ENCODE assay signal across 16 cellular contexts in the genomic region with DNA sequence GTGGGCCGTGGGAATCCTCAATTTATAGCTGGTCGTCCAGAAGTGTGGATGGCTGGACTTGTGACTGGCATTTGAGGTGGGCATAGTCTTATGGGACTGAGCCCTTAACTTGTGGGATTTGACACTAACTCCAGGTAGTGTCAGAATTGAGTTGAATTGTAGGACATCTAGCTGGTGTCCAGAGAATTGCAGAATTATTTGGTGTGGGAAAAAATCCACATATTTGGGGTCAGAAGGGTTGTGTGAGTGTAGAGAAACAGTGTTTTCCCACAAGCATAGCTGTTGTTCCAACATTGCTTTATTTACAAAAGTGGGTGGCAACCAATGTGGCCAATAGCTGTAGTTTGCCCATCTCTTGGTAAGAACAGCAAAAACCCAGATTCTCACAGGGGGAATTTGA.
A peak's percentile ranks its signal among the peaks of the same experiment; 100 is the strongest.
DNase-seq lines count a peak whose midpoint lies in the region; ATAC-seq, FAIRE-seq and TF ChIP-seq lines count a peak whose summit lies in the region.
"Had no signal": no experiment of that assay in that cellular context is flagged by ENCODE, and none has a peak within 500 bp of the region (broad histone marks: within the 10 kb centered on the region; RNA-seq: fewer than 3 reads in every experiment).

No MANE protein-coding gene starts in this region.

- POLR2A ChIA-PET in AG04450 (lab: Yijun Ruan, JAX) = no interaction called here
- POLR2A ChIA-PET in HCT116 (lab: Charles Lee) = no interaction called here

- H3K4me1 ChIP-seq in HCT116 (ENCODE audit: control insufficient read depth in 1 of 2, insufficient read depth in 2 of 2, low read length in 2 of 2) = peaks cover 14 to 19% of the 10 kb centered on the region in 2 experiments; a peak in 3 of 4 replicates
- H3K4me1 ChIP-seq: ascending aorta, SJCRH30 had no signal

- H3K9ac ChIP-seq in HCT116 (ENCODE audit: low read length) = no peak overlapping the region

- intact Hi-C loops in HCT116 (cut with micrococcal nuclease) = no loop called here

- H3K27ac Mint-ChIP-seq in stimulated activated memory B cell treated with anti-CD40 and anti-IgM and Interleukin-4, amounts not matched to agents 10 μg/mL and 1 μg/mL and 100 μg/mL, for 72 hours = no peak overlapping the region
- H3K27ac Mint-ChIP-seq in activated T-cell treated with anti-CD3 and anti-CD28 coated beads, Interleukin-2, amount 50 U/mL, for 24 hours = no peak overlapping the region
- H3K27ac Mint-ChIP-seq: activated CD4-positive, alpha-beta memory T cell treated with anti-CD3 and anti-CD28 coated beads, Interleukin-2, amount 10 ng/mL, durations not matched to agents 7 days and 5 days; activated T-helper 2 cell treated with anti-CD3 and anti-CD28 coated beads, Interferon-gamma antibody, Interleukin-2, Interleukin-4, amounts not matched to agents 10 μg/mL and 5 μg/mL and 100 μg/mL, durations not matched to agents 14 hours and 24 hours and 36 hours; B cell had no signal

- H3K4me3 Mint-ChIP-seq in stimulated activated memory B cell treated with anti-CD40 and anti-IgM and Interleukin-4, amounts not matched to agents 10 μg/mL and 1 μg/mL and 100 μg/mL, for 72 hours = no peak overlapping the region
- H3K4me3 Mint-ChIP-seq in activated T-cell treated with anti-CD3 and anti-CD28 coated beads, Interleukin-2, amount 50 U/mL, for 24 hours = no peak overlapping the region
- H3K4me3 Mint-ChIP-seq: activated CD4-positive, alpha-beta memory T cell treated with anti-CD3 and anti-CD28 coated beads, Interleukin-2, amount 10 ng/mL, durations not matched to agents 7 days and 5 days; B cell had no signal

- CTCF ChIA-PET in AG04450 (lab: Charles Lee) = interaction anchor here (0.6 to 1.2 kb wide), 3 partner anchors 16 to 1532 kb away, joined by 3 to 6 read pairs (median 4); no protein-coding TSS in a partner anchor
- CTCF ChIA-PET in HCT116 (lab: Charles Lee) = no interaction called here

- no peaks in the 10 kb centered on the region for H3K79me2 ChIP-seq in HCT116 (ENCODE audit: insufficient read depth, low read length)

- no peaks in the 10 kb centered on the region for H3K36me3 ChIP-seq in HCT116 (ENCODE audit: control insufficient read depth in 1 of 2, insufficient read depth in 2 of 2, low read length in 2 of 2)
- H3K36me3 ChIP-seq: ascending aorta, SJCRH30 had no signal

- H3K36me3 Mint-ChIP-seq in stimulated activated memory B cell treated with anti-CD40 and anti-IgM and Interleukin-4, amounts not matched to agents 10 μg/mL and 1 μg/mL and 100 μg/mL, for 72 hours = no peaks in the 10 kb centered on the region
- H3K36me3 Mint-ChIP-seq in activated T-cell treated with anti-CD3 and anti-CD28 coated beads, Interleukin-2, amount 50 U/mL, for 24 hours (ENCODE audit: low read depth) = no peaks in the 10 kb centered on the region

- BruUV-seq in HCT116 (replicated peaks; lab: Mats Ljungman, UMichigan) = no TSS peak

- TF ChIP-seq CTCF in AG04450 (IDR thresholded peaks at IDR 0.05; ENCODE audit: low read depth, low read length) = peak; percentile 19; the same call in 1 of the 2 replicates
- TF ChIP-seq CTCF in HCT116 (IDR thresholded peaks at IDR 0.05 in 2 of 3, conservative IDR thresholded peaks at IDR 0.05 in 1 of 3; ENCODE audit: borderline replicate concordance in 1 of 3, insufficient read depth in 1 of 3, low read depth in 2 of 3, low read length in 2 of 3) = peak in 2 of 3 experiments; percentile 8 to 9; a peak in 1 of 6 replicates
- TF ChIP-seq CTCF in VCaP (conservative IDR thresholded peaks at IDR 0.05) = 0 out of 2 replicates have a peak, but pooled peaks have one; percentile 3
- peak; percentile 28 for TF ChIP-seq CTCF in fibroblast of pulmonary artery (IDR thresholded peaks at IDR 0.05; ENCODE audit: low read length, missing control alignments)

- TF ChIP-seq RAD21 in HCT116 (IDR thresholded peaks at IDR 0.05; ENCODE audit: low read depth) = peak; percentile 57

- no peaks in the 10 kb centered on the region for H4K20me1 ChIP-seq in HCT116 (ENCODE audit: insufficient read depth)

- H3K9me3 Mint-ChIP-seq in stimulated activated memory B cell treated with anti-CD40 and anti-IgM and Interleukin-4, amounts not matched to agents 10 μg/mL and 1 μg/mL and 100 μg/mL, for 72 hours = no peaks in the 10 kb centered on the region
- H3K9me3 Mint-ChIP-seq in activated T-cell treated with anti-CD3 and anti-CD28 coated beads, Interleukin-2, amount 50 U/mL, for 24 hours = no peaks in the 10 kb centered on the region
- H3K9me3 Mint-ChIP-seq: activated CD4-positive, alpha-beta memory T cell treated with anti-CD3 and anti-CD28 coated beads, Interleukin-2, amount 10 ng/mL, durations not matched to agents 7 days and 5 days; activated T-helper 2 cell treated with anti-CD3 and anti-CD28 coated beads, Interferon-gamma antibody, Interleukin-2, Interleukin-4, amounts not matched to agents 10 μg/mL and 5 μg/mL and 100 μg/mL, durations not matched to agents 14 hours and 24 hours and 36 hours had no signal

- H3K4me1 Mint-ChIP-seq in stimulated activated memory B cell treated with anti-CD40 and anti-IgM and Interleukin-4, amounts not matched to agents 10 μg/mL and 1 μg/mL and 100 μg/mL, for 72 hours = no peaks in the 10 kb centered on the region
- no peaks in the 10 kb centered on the region for H3K4me1 Mint-ChIP-seq in activated T-cell treated with anti-CD3 and anti-CD28 coated beads, Interleukin-2, amount 50 U/mL, for 24 hours (ENCODE audit: low read depth)
- H3K4me1 Mint-ChIP-seq: activated CD4-positive, alpha-beta memory T cell treated with anti-CD3 and anti-CD28 coated beads, Interleukin-2, amount 10 ng/mL, durations not matched to agents 7 days and 5 days; B cell had no signal

- peak overlapping the region; percentile 67 for H3K4me2 ChIP-seq in HCT116 (ENCODE audit: low read length)

- no peak for TF ChIP-seq POLR2A in HCT116 (IDR thresholded peaks at IDR 0.05; ENCODE audit: borderline replicate concordance, extremely low read depth, insufficient read depth, insufficient read length)

- no peak for FAIRE-seq in HTR-8/SVneo (lab: Jason Lieb, UNC)
- FAIRE-seq: kidney had no signal

- H3K9me3 ChIP-seq in AG04450 (ENCODE audit: control insufficient read depth, insufficient read depth, low read length) (no peaks in the 10 kb centered on the region), HCT116 (ENCODE audit: control insufficient read depth in 1 of 2, insufficient read depth in 1 of 2, low read depth in 1 of 2, low read length in 2 of 2) (no peaks in the 10 kb centered on the region)
- H3K9me3 ChIP-seq: ascending aorta, SJCRH30 had no signal

- H3K9me2 ChIP-seq in HCT116 (ENCODE audit: insufficient read depth) = no peaks in the 10 kb centered on the region

- H3K27me3 ChIP-seq in AG04450 (ENCODE audit: control insufficient read depth, insufficient read depth, low read length) (no peaks in the 10 kb centered on the region), HCT116 (ENCODE audit: insufficient read depth, low read length) (no peaks in the 10 kb centered on the region)
- H3K27me3 ChIP-seq: ascending aorta, SJCRH30 had no signal

- peak; percentile 59 for ATAC-seq in HCT116
- no peak for ATAC-seq in stimulated activated memory B cell treated with anti-CD40 and anti-IgM and Interleukin-4, amounts not matched to agents 10 μg/mL and 1 μg/mL and 100 μg/mL, for 72 hours

- H3K27ac ChIP-seq in AG04450 (ENCODE audit: low read depth, low read length) (no peak overlapping the region), HCT116 (ENCODE audit: low read depth, low read length) (peak overlapping the region; percentile 72), VCaP (peak overlapping the region; percentile 62)
- H3K27ac ChIP-seq: ascending aorta, SJCRH30 had no signal

- DNase-seq in AG04450 (ENCODE audit: low read depth, low spot score) = no peak
- DNase-seq in HCT116 (ENCODE audit: low read depth, low spot score) = peak; percentile 3
- DNase-seq in fibroblast of pulmonary artery (ENCODE audit: low read depth) = peak; percentile 22
- no peak for DNase-seq in HTR-8/SVneo (ENCODE audit: insufficient read length, low spot score)
- no peak for DNase-seq in activated T-cell treated with anti-CD3 and anti-CD28 coated beads, Interleukin-2, amount 50 U/mL, for 24 hours
- DNase-seq in hypothalamus (lab: John Stamatoyannopoulos, UW) = no peak
- DNase-seq: activated CD4-positive, alpha-beta memory T cell treated with anti-CD3 and anti-CD28 coated beads, Interleukin-2, amount 10 ng/mL, durations not matched to agents 7 days and 5 days; kidney; NCI-H1092; NCI-H2171 treated with DMSO at 0.1 percent for 48 hours had no signal

- H3K4me3 ChIP-seq in AG04450 (ENCODE audit: low read depth, low read length) (no peak overlapping the region), HCT116 (replicated peaks in 1 of 2; ENCODE audit: low read depth in 1 of 2, low read length in 2 of 2) (no peak overlapping the region), fibroblast of pulmonary artery (replicated peaks; ENCODE audit: low read depth, low read length) (no peak overlapping the region)
- H3K4me3 ChIP-seq: ascending aorta, SJCRH30 had no signal

- RAD21 ChIA-PET in HCT116 (lab: Charles Lee; ENCODE audit: low non-redundant PET in 1 of 2, low total read pairs in 2 of 2, uncharacterized antibody in 2 of 2, unreplicated experiment in 2 of 2) = interaction anchor here in 1 of 2 experiments (0.5 kb wide), 1 partner anchor 182 kb away, joined by 3 read pairs; no protein-coding TSS in a partner anchor

- no peaks in the 10 kb centered on the region for H3K27me3 Mint-ChIP-seq in stimulated activated memory B cell treated with anti-CD40 and anti-IgM and Interleukin-4, amounts not matched to agents 10 μg/mL and 1 μg/mL and 100 μg/mL, for 72 hours
- H3K27me3 Mint-ChIP-seq in activated T-cell treated with anti-CD3 and anti-CD28 coated beads, Interleukin-2, amount 50 U/mL, for 24 hours = peaks cover 16% of the 10 kb centered on the region
- H3K27me3 Mint-ChIP-seq: activated CD4-positive, alpha-beta memory T cell treated with anti-CD3 and anti-CD28 coated beads, Interleukin-2, amount 10 ng/mL, durations not matched to agents 7 days and 5 days; B cell had no signal

- peak overlapping the region; percentile 32 for H2AFZ ChIP-seq in HCT116 (ENCODE audit: low read depth, low read length, poor library complexity, severe bottlenecking)

TF ChIP-seq in HCT116, 20 proteins besides CTCF, POLR2A, EP300 and RAD21 (continues in another document):
- no peak for TF ChIP-seq YY1 (IDR thresholded peaks at IDR 0.05; ENCODE audit: extremely low read depth, insufficient replicate concordance, low read depth, low read length)
- TF ChIP-seq ZNF274 (IDR thresholded peaks at IDR 0.05; ENCODE audit: low read depth, low read length) = no peak

Comparison
In these comparisons a context has a peak if more than half of its experiments do, and no peak if none do; other contexts are left out.
1. DNase-seq: peak in HCT116 (single experiment) and fibroblast of pulmonary artery (single experiment); none in AG04450 (single experiment), HTR-8/SVneo (single experiment), activated T-cell treated with anti-CD3 and anti-CD28 coated beads, Interleukin-2, amount 50 U/mL, for 24 hours (single experiment) and hypothalamus (0 of 51).
2. Peak in every context shown above with its lines, with median percentiles within 50 percentile points of each other: CTCF ChIP-seq.